ENCODE assay signal across 25 cellular contexts in genomic region chr11:61079416-61080150, GRCh38. TPM values are rescaled to one million over a fixed set of nuclear protein-coding genes. Genes with fewer than 3 reads are reported as not detected.
DNase-seq lines count a peak whose midpoint lies in the region; ATAC-seq and TF ChIP-seq lines count a peak whose summit lies in the region.
"Had no signal": no experiment of that assay in that cellular context is flagged by ENCODE, and none has a peak within 500 bp of the region (broad histone marks: within the 10 kb centered on the region; RNA-seq: fewer than 3 reads in every experiment).

No MANE protein-coding gene starts in this region.

- H3K4me3 Mint-ChIP-seq in activated CD4-positive, alpha-beta T cell treated with anti-CD3 and anti-CD28 coated beads for 36 hours: peak overlapping the region; percentile 87
- H3K4me3 Mint-ChIP-seq in activated T-helper 2 cell treated with anti-CD3 and anti-CD28 coated beads, Interferon-gamma antibody, Interleukin-2, Interleukin-4, amounts not matched to agents 10 μg/mL and 5 μg/mL and 100 μg/mL, durations not matched to agents 14 hours and 24 hours and 36 hours (ENCODE audit: low read depth): peak overlapping the region; percentile 83
- no peak overlapping the region for H3K4me3 Mint-ChIP-seq in nephron progenitor cell

- H3K4me1 Mint-ChIP-seq in activated CD4-positive, alpha-beta T cell treated with anti-CD3 and anti-CD28 coated beads for 36 hours: peaks cover 88% of the 10 kb centered on the region
- peaks cover 88% of the 10 kb centered on the region for H3K4me1 Mint-ChIP-seq in activated T-helper 2 cell treated with anti-CD3 and anti-CD28 coated beads, Interferon-gamma antibody, Interleukin-2, Interleukin-4, amounts not matched to agents 10 μg/mL and 5 μg/mL and 100 μg/mL, durations not matched to agents 14 hours and 24 hours and 36 hours (ENCODE audit: low read depth)
- H3K4me1 Mint-ChIP-seq in nephron progenitor cell: peaks cover 6% of the 10 kb centered on the region

- CTCF ChIA-PET in activated CD4-positive, alpha-beta T cell treated with anti-CD3 and anti-CD28 coated beads for 36 hours (lab: Charles Lee): interaction anchor here (1.1 to 7.3 kb wide), 8 partner anchors 8 to 109 kb away, joined by 3 to 64 read pairs (median 6); no protein-coding TSS in a partner anchor

- no peaks in the 10 kb centered on the region for H3K36me3 ChIP-seq in Peyer's patch
- H3K36me3 ChIP-seq: BE2C, heart left ventricle had no signal

- H3K4me1 ChIP-seq in Peyer's patch: no peaks in the 10 kb centered on the region
- H3K4me1 ChIP-seq: BE2C, testis had no signal

- no peak for ATAC-seq in activated CD4-positive, alpha-beta T cell treated with anti-CD3 and anti-CD28 coated beads for 36 hours
- ATAC-seq: GM12878, HCT116, heart left ventricle, K562, Right ventricle myocardium inferior had no signal

- no peaks in the 10 kb centered on the region for H3K27me3 Mint-ChIP-seq in activated CD4-positive, alpha-beta T cell treated with anti-CD3 and anti-CD28 coated beads for 36 hours
- H3K27me3 Mint-ChIP-seq in activated T-helper 2 cell treated with anti-CD3 and anti-CD28 coated beads, Interferon-gamma antibody, Interleukin-2, Interleukin-4, amounts not matched to agents 10 μg/mL and 5 μg/mL and 100 μg/mL, durations not matched to agents 14 hours and 24 hours and 36 hours (ENCODE audit: low read depth): no peaks in the 10 kb centered on the region
- H3K27me3 Mint-ChIP-seq in nephron progenitor cell (ENCODE audit: low read depth, poor library complexity): peaks cover 6% of the 10 kb centered on the region

- H3K9me3 ChIP-seq in Peyer's patch: no peaks in the 10 kb centered on the region
- H3K9me3 ChIP-seq: BE2C, testis had no signal

- peaks cover 72% of the 10 kb centered on the region for H3K36me3 Mint-ChIP-seq in activated CD4-positive, alpha-beta T cell treated with anti-CD3 and anti-CD28 coated beads for 36 hours (ENCODE audit: low read depth)
- H3K36me3 Mint-ChIP-seq in activated T-helper 2 cell treated with anti-CD3 and anti-CD28 coated beads, Interferon-gamma antibody, Interleukin-2, Interleukin-4, amounts not matched to agents 10 μg/mL and 5 μg/mL and 100 μg/mL, durations not matched to agents 14 hours and 24 hours and 36 hours (ENCODE audit: low read depth): peaks cover 84% of the 10 kb centered on the region
- H3K36me3 Mint-ChIP-seq in nephron progenitor cell (ENCODE audit: low read depth): no peaks in the 10 kb centered on the region

- peak overlapping the region; percentile 99 for H3K27ac Mint-ChIP-seq in activated CD4-positive, alpha-beta T cell treated with anti-CD3 and anti-CD28 coated beads for 36 hours
- H3K27ac Mint-ChIP-seq in activated T-helper 2 cell treated with anti-CD3 and anti-CD28 coated beads, Interferon-gamma antibody, Interleukin-2, Interleukin-4, amounts not matched to agents 10 μg/mL and 5 μg/mL and 100 μg/mL, durations not matched to agents 14 hours and 24 hours and 36 hours: peak overlapping the region; percentile 96
- peak overlapping the region; percentile 16 for H3K27ac Mint-ChIP-seq in nephron progenitor cell
- H3K27ac Mint-ChIP-seq: progenitor cell of endocrine pancreas had no signal

- no peak for TF ChIP-seq POLR2A in Peyer's patch (IDR thresholded peaks at IDR 0.05)

- intact Hi-C loops in activated CD4-positive, alpha-beta T cell treated with anti-CD3 and anti-CD28 coated beads for 36 hours (cut with DNase I, micrococcal nuclease): loop anchor here in 1 of 2 experiments (5.0 kb wide), 4 partner anchors 33 to 167 kb away; partner anchors contain the start of genes TMEM109 and VPS37C
- intact Hi-C loops in activated T-helper 2 cell treated with anti-CD3 and anti-CD28 coated beads, Interferon-gamma antibody, Interleukin-2, Interleukin-4, amounts not matched to agents 10 μg/mL and 5 μg/mL and 100 μg/mL, durations not matched to agents 14 hours and 24 hours and 36 hours (cut with micrococcal nuclease): loop anchor here (2.0 to 5.0 kb wide), 2 partner anchors 37 to 49 kb away; no protein-coding TSS in a partner anchor

- H3K27me3 ChIP-seq in Peyer's patch: no peaks in the 10 kb centered on the region
- H3K27me3 ChIP-seq: BE2C, testis had no signal

- TF ChIP-seq CTCF in Peyer's patch (IDR thresholded peaks at IDR 0.05) (no peak), nephron progenitor cell (IDR thresholded peaks at IDR 0.05) (no peak)

- POLR2A ChIA-PET in activated CD4-positive, alpha-beta T cell treated with anti-CD3 and anti-CD28 coated beads for 36 hours (lab: Charles Lee): interaction anchor here (0.8 to 3.7 kb wide), 8 partner anchors 12 to 93 kb away, joined by 4 to 35 read pairs (median 10); no protein-coding TSS in a partner anchor

- H3K4me3 ChIP-seq in Peyer's patch: no peak overlapping the region
- H3K4me3 ChIP-seq: GM12878, K562, lung, testis had no signal

- DNase-seq in activated CD4-positive, alpha-beta T cell treated with anti-CD3 and anti-CD28 coated beads for 36 hours: peak; percentile 39
- no peak for DNase-seq in activated CD4-positive, alpha-beta T cell treated with anti-CD3 and anti-CD28 coated beads for 48 hours
- DNase-seq in Peyer's patch (peak in 1 of 3 donors; percentile 45), nephron progenitor cell (no peak), epidermal melanocyte (ENCODE audit: insufficient read length, low spot score) (no peak), AG20443 (ENCODE audit: low spot score) (no peak), NCI-H2029 (lab: John Stamatoyannopoulos, UW) (no peak)
- no peak for DNase-seq in activated T-helper 2 cell treated with anti-CD3 and anti-CD28 coated beads, Interferon-gamma antibody, Interleukin-2, Interleukin-4, amounts not matched to agents 10 μg/mL and 5 μg/mL and 100 μg/mL, durations not matched to agents 14 hours and 24 hours and 36 hours (ENCODE audit: low spot score)
- DNase-seq: amniotic stem cell; BE2C; caudate nucleus; GF-D8; heart left ventricle; NCI-H1930; NCI-H446; stimulated activated CD4-positive, alpha-beta T cell treated with anti-CD3 and anti-CD28 coated beads, Interleukin-2, amount 100 ng/mL, for 48 hours; testis had no signal

- H3K9me3 Mint-ChIP-seq in activated CD4-positive, alpha-beta T cell treated with anti-CD3 and anti-CD28 coated beads for 36 hours (ENCODE audit: low read depth): peaks cover 3% of the 10 kb centered on the region
- peaks cover 4% of the 10 kb centered on the region for H3K9me3 Mint-ChIP-seq in activated T-helper 2 cell treated with anti-CD3 and anti-CD28 coated beads, Interferon-gamma antibody, Interleukin-2, Interleukin-4, amounts not matched to agents 10 μg/mL and 5 μg/mL and 100 μg/mL, durations not matched to agents 14 hours and 24 hours and 36 hours
- peaks cover 24% of the 10 kb centered on the region for H3K9me3 Mint-ChIP-seq in nephron progenitor cell

- peak overlapping the region in 3 of 4 donors; percentile 2 to 59 (median 44) for H3K27ac ChIP-seq in Peyer's patch
- H3K27ac ChIP-seq: 22Rv1, testis had no signal

RNA-seq across cellular contexts. Expression of gene CD5, which starts 22.7 kb away (rescaled TPM):
- 100 to 1,000 TPM; 298 to 399 TPM for total RNA-seq in activated CD4-positive, alpha-beta T cell treated with anti-CD3 and anti-CD28 coated beads for 36 hours
- 1 to 10 TPM; 1.5 to 8.3 (median 3.7) TPM for total RNA-seq in Peyer's patch
- 395 and 399 TPM in 2 replicates for total RNA-seq in activated T-helper 2 cell treated with anti-CD3 and anti-CD28 coated beads, Interferon-gamma antibody, Interleukin-2, Interleukin-4, amounts not matched to agents 10 μg/mL and 5 μg/mL and 100 μg/mL, durations not matched to agents 14 hours and 24 hours and 36 hours
- total RNA-seq: progenitor cell of endocrine pancreas, Right ventricle myocardium inferior, skeletal muscle tissue had no signal

Comparison
In these comparisons a context has a peak if more than half of its experiments do, and no peak if none do; other contexts are left out.
1. H3K27ac Mint-ChIP-seq: peak in every context shown above with its lines; median percentile 99 in activated CD4-positive, alpha-beta T cell treated with anti-CD3 and anti-CD28 coated beads for 36 hours; 96 in activated T-helper 2 cell treated with anti-CD3 and anti-CD28 coated beads, Interferon-gamma antibody, Interleukin-2, Interleukin-4, amounts not matched to agents 10 μg/mL and 5 μg/mL and 100 μg/mL, durations not matched to agents 14 hours and 24 hours and 36 hours; 16 in nephron progenitor cell.
2. RNA of gene CD5, which starts 22.7 kb away (total RNA-seq): 298 to 399 TPM in activated CD4-positive, alpha-beta T cell treated with anti-CD3 and anti-CD28 coated beads for 36 hours and 395 to 399 TPM in activated T-helper 2 cell treated with anti-CD3 and anti-CD28 coated beads, Interferon-gamma antibody, Interleukin-2, Interleukin-4, amounts not matched to agents 10 μg/mL and 5 μg/mL and 100 μg/mL, durations not matched to agents 14 hours and 24 hours and 36 hours; 1.5 to 8.3 TPM in Peyer's patch; every median in the first group is over 10 times any median in the second.